In the genomic region with DNA sequence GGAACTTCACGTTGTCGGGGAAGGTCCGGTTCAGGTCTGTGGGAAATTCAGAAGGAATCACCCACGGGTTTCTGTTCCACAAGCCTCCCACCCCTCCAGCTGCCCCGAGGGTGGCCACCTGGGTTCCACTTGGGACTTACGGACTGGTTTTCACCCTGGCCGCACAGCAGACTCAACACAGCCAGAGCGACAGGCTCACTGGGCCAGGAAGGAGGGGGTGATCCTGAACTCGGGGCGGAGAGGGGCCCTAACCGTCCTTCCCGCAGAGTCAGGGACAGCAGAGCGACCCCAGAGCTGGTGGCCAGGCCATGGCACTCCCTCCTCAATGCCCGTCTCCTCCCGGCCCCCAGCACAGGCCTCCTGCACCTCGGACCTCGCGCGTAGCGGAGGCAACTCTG, we compare ENCODE assay signal across 1 cellular context.
TF ChIP-seq lines count a peak whose summit lies in the region.

No MANE protein-coding gene starts in this region.

TF ChIP-seq in H1, 55 proteins besides CTCF, POLR2A, EP300 and RAD21:
- TF ChIP-seq TAF1 (IDR thresholded peaks at IDR 0.05; ENCODE audit: low read depth, low read length) (no peak), RXRA (IDR thresholded peaks at IDR 0.05; ENCODE audit: insufficient read depth, low read depth, low read length) (no peak), TBP (IDR thresholded peaks at IDR 0.05; ENCODE audit: low read depth, low read length) (no peak), BACH1 (IDR thresholded peaks at IDR 0.05; ENCODE audit: low read length) (no peak), CTBP2 (IDR thresholded peaks at IDR 0.05; ENCODE audit: borderline replicate concordance, insufficient read depth, insufficient read length, low read length) (no peak), ZNF274 (IDR thresholded peaks at IDR 0.05; ENCODE audit: borderline replicate concordance, extremely low read depth, low read length) (no peak), EGR1 (IDR thresholded peaks at IDR 0.05; ENCODE audit: borderline replicate concordance, low read depth, low read length) (no peak), SP2 (IDR thresholded peaks at IDR 0.05; ENCODE audit: low read length) (no peak), TAF7 (optimal IDR thresholded peaks at IDR 0.05; ENCODE audit: borderline replicate concordance, low read depth, low read length) (no peak), KDM5A (IDR thresholded peaks at IDR 0.05; ENCODE audit: low read length) (no peak), RFX5 (IDR thresholded peaks at IDR 0.05; ENCODE audit: borderline replicate concordance, low read depth, low read length) (no peak), SIN3A (conservative IDR thresholded peaks at IDR 0.05 in 1 of 2, IDR thresholded peaks at IDR 0.05 in 1 of 2; ENCODE audit: low read depth in 1 of 2, low read length in 2 of 2) (no peak), RNF2 (IDR thresholded peaks at IDR 0.05; ENCODE audit: borderline replicate concordance, low read depth, low read length, missing control alignments, poor library complexity, severe bottlenecking) (no peak), TEAD4 (IDR thresholded peaks at IDR 0.05; ENCODE audit: low read depth, low read length) (no peak), SAP30 (IDR thresholded peaks at IDR 0.05; ENCODE audit: insufficient read depth, insufficient replicate concordance, low read length) (no peak), EZH2 (IDR thresholded peaks at IDR 0.05; ENCODE audit: low read depth, low read length, severe bottlenecking) (no peak), SRF (IDR thresholded peaks at IDR 0.05; ENCODE audit: low read depth, low read length) (no peak)
- TF ChIP-seq, protein P1, sequence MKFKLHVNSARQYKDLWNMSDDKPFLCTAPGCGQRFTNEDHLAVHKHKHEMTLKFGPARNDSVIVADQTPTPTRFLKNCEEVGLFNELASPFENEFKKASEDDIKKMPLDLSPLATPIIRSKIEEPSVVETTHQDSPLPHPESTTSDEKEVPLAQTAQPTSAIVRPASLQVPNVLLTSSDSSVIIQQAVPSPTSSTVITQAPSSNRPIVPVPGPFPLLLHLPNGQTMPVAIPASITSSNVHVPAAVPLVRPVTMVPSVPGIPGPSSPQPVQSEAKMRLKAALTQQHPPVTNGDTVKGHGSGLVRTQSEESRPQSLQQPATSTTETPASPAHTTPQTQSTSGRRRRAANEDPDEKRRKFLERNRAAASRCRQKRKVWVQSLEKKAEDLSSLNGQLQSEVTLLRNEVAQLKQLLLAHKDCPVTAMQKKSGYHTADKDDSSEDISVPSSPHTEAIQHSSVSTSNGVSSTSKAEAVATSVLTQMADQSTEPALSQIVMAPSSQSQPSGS (IDR thresholded peaks at IDR 0.05; ENCODE audit: low read length) = no peak
- TF ChIP-seq, protein P2, sequence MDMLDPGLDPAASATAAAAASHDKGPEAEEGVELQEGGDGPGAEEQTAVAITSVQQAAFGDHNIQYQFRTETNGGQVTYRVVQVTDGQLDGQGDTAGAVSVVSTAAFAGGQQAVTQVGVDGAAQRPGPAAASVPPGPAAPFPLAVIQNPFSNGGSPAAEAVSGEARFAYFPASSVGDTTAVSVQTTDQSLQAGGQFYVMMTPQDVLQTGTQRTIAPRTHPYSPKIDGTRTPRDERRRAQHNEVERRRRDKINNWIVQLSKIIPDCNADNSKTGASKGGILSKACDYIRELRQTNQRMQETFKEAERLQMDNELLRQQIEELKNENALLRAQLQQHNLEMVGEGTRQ (IDR thresholded peaks at IDR 0.05; ENCODE audit: low read length) = no peak
